Comparison of ENCODE assay signal across 7 cellular contexts in the genomic region with DNA sequence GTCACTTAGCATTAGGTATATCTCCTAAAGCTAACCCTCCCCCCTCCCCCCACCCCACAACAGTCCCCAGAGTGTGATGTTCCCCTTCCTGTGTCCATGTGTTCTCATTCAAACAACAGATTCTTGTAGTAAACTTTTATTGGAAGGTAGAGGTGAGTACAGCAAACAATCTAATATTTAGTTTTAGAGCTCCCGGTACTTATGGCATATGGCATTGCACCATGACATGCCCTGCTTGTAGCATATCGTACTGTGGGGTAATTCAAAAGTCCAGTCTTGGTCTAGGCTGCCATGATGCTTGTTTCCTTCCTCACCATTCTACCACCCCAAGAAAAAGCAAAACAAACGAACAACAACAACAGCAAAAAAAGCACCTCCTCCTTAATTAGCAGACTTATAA.
"Had no signal": no experiment of that assay in that cellular context is flagged by ENCODE, and none has a peak within 500 bp of the region (broad histone marks: within the 10 kb centered on the region; RNA-seq: fewer than 3 reads in every experiment).

No MANE protein-coding gene starts in this region.

- H3K36me3 Mint-ChIP-seq: IgD-negative memory B cell had no signal

- H3K27ac Mint-ChIP-seq: HFFc6, IgD-negative memory B cell had no signal

- H3K4me3 Mint-ChIP-seq: HFFc6, IgD-negative memory B cell had no signal

- ATAC-seq: HCT116, HepG2 had no signal

- FAIRE-seq: HepG2 had no signal

- H3K4me1 Mint-ChIP-seq: IgD-negative memory B cell had no signal

- DNase-seq: GM23248, GOT3, H7, HFFc6 had no signal
